22 cellular contexts compared by ENCODE assay signal in genomic region chr14:59302313-59302712, GRCh38.
"Had no signal": no experiment of that assay in that cellular context is flagged by ENCODE, and none has a peak within 500 bp of the region (broad histone marks: within the 10 kb centered on the region; RNA-seq: fewer than 3 reads in every experiment).

No MANE protein-coding gene starts in this region.

- ATAC-seq: body of pancreas; left colon; naive thymus-derived CD4-positive, alpha-beta T cell; upper lobe of right lung had no signal

- H3K27ac Mint-ChIP-seq: activated CD4-positive, alpha-beta memory T cell treated with anti-CD3 and anti-CD28 coated beads for 36 hours; activated naive CD4-positive, alpha-beta T cell treated with anti-CD3 and anti-CD28 coated beads, Interleukin-2, amount 10 ng/mL, durations not matched to agents 7 days and 5 days; dendritic cell treated with granulocyte-macrophage colony-stimulating factor and Interleukin-4, amounts not matched to agents 40 ng/mL and 50 ng/mL, for 4 days; T-helper 1 cell treated with Interleukin-12 subunit alpha and Interleukin-12 subunit beta and Interleukin-4 antibody, amounts not matched to agents 30 μg/mL and 1 μg/mL, for 36 hours had no signal

- H3K9me3 Mint-ChIP-seq: activated CD4-positive, alpha-beta memory T cell treated with anti-CD3 and anti-CD28 coated beads for 36 hours; activated naive CD4-positive, alpha-beta T cell treated with anti-CD3 and anti-CD28 coated beads, Interleukin-2, amount 10 ng/mL, durations not matched to agents 7 days and 5 days; dendritic cell treated with granulocyte-macrophage colony-stimulating factor and Interleukin-4, amounts not matched to agents 40 ng/mL and 50 ng/mL, for 4 days; neural crest cell; T-helper 1 cell treated with Interleukin-12 subunit alpha and Interleukin-12 subunit beta and Interleukin-4 antibody, amounts not matched to agents 30 μg/mL and 1 μg/mL, for 36 hours had no signal

- H3K27me3 Mint-ChIP-seq: activated CD4-positive, alpha-beta memory T cell treated with anti-CD3 and anti-CD28 coated beads for 36 hours; activated naive CD4-positive, alpha-beta T cell treated with anti-CD3 and anti-CD28 coated beads, Interleukin-2, amount 10 ng/mL, durations not matched to agents 7 days and 5 days; dendritic cell treated with granulocyte-macrophage colony-stimulating factor and Interleukin-4, amounts not matched to agents 40 ng/mL and 50 ng/mL, for 4 days; naive thymus-derived CD4-positive, alpha-beta T cell had no signal

- DNase-seq: activated CD4-positive, alpha-beta memory T cell treated with anti-CD3 and anti-CD28 coated beads for 36 hours; activated CD4-positive, alpha-beta T cell treated with anti-CD3 and anti-CD28 coated beads for 4 hours; activated CD4-positive, CD25-positive, alpha-beta regulatory T cell; activated effector memory CD4-positive, alpha-beta T cell treated with anti-CD3 and anti-CD28 coated beads, Interleukin-2, amount 50 U/mL, for 16 hours; activated naive CD4-positive, alpha-beta T cell treated with anti-CD3 and anti-CD28 coated beads, Interleukin-2, amount 10 ng/mL, durations not matched to agents 7 days and 5 days; activated T-cell treated with anti-CD3 and anti-CD28 coated beads for 4 hours; anterior cingulate cortex; body of pancreas; caudate nucleus; effector CD4-positive, alpha-beta T cell; left colon; naive thymus-derived CD4-positive, alpha-beta T cell; occipital lobe; sigmoid colon; stimulated activated CD4-positive, alpha-beta T cell treated with anti-CD3 and anti-CD28 coated beads, Interleukin-2, amount 100 ng/mL, for 48 hours; stimulated activated CD8-positive, alpha-beta memory T cell treated with anti-CD3 and anti-CD28 coated beads, Interleukin-4, amount 100 ng/mL, for 48 hours; stimulated activated naive CD4-positive, alpha-beta T cell treated with Interleukin-2 at 50 U/mL for 16 hours; upper lobe of right lung had no signal

- H3K4me3 ChIP-seq: body of pancreas, lung, sigmoid colon, upper lobe of right lung had no signal

- H3K27me3 ChIP-seq: body of pancreas, sigmoid colon, upper lobe of right lung had no signal

- H3K36me3 Mint-ChIP-seq: activated CD4-positive, alpha-beta memory T cell treated with anti-CD3 and anti-CD28 coated beads for 36 hours had no signal

- H3K9me3 ChIP-seq: body of pancreas, sigmoid colon, upper lobe of right lung had no signal

- H3K27ac ChIP-seq: body of pancreas, upper lobe of right lung had no signal

- H3K4me3 Mint-ChIP-seq: activated CD4-positive, alpha-beta memory T cell treated with anti-CD3 and anti-CD28 coated beads for 36 hours; activated naive CD4-positive, alpha-beta T cell treated with anti-CD3 and anti-CD28 coated beads, Interleukin-2, amount 10 ng/mL, durations not matched to agents 7 days and 5 days; dendritic cell treated with granulocyte-macrophage colony-stimulating factor and Interleukin-4, amounts not matched to agents 40 ng/mL and 50 ng/mL, for 4 days; neural crest cell had no signal

- H3K36me3 ChIP-seq: sigmoid colon, upper lobe of right lung had no signal
